Comparison of ENCODE assay signal across 25 cellular contexts in the genomic region with DNA sequence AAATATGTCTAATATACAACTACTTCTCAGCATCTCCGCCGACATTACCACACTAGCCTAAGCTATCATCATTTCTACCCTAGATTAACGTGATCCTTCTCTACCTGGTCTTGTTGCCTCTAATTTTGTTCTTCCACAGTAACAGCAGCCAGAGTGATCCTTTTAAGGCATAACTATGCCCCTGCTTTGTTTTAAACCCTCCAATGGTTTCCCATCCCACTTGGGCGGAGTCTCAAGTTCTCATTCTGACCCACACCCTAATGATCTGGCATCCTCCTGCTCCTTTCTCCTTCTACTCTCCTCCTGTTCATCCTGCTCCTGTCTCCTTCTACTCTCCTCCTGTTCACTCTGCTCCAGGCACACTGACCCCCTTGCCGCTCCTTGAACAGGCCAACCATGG. TPM values are rescaled to one million over a fixed set of nuclear protein-coding genes. Genes with fewer than 3 reads are reported as not detected.
"Had no signal": no experiment of that assay in that cellular context is flagged by ENCODE, and none has a peak within 500 bp of the region (broad histone marks: within the 10 kb centered on the region; RNA-seq: fewer than 3 reads in every experiment).

No MANE protein-coding gene starts in this region.

- DNase-seq: activated CD4-positive, alpha-beta T cell treated with anti-CD3 and anti-CD28 coated beads, Interleukin-2, amount 50 U/mL, for 1 hour; activated CD4-positive, CD25-positive, alpha-beta regulatory T cell treated with anti-CD3 and anti-CD28 coated beads, Interleukin-2, amount 50 U/mL, for 72 hours; activated naive CD4-positive, alpha-beta T cell; activated T-cell treated with anti-CD3 and anti-CD28 coated beads, Interleukin-2, amount 50 U/mL, for 1 hour; adrenal gland; central memory CD4-positive, alpha-beta T cell; dermis blood vessel endothelial cell; effector memory CD4-positive, alpha-beta T cell; foreskin keratinocyte; lower lobe of right lung; natural killer cell; ovary; stimulated activated CD4-positive, alpha-beta T cell treated with anti-CD3 and anti-CD28 coated beads, Interleukin-12 subunit alpha, Interleukin-12 subunit beta, amount 100 ng/mL, for 4 hours; stimulated activated CD4-positive, alpha-beta T cell treated with anti-CD3 and anti-CD28 coated beads, Interleukin-4, amount 100 ng/mL, for 4 hours; stomach; transverse colon; uterus had no signal

- H3K9me3 ChIP-seq: adrenal gland, lower lobe of right lung, ovary, prostate gland, stomach, suprapubic skin, transverse colon, uterus had no signal

- H3K27ac Mint-ChIP-seq: activated naive CD8-positive, alpha-beta T cell; activated T-helper 2 cell treated with anti-CD3 and anti-CD28 coated beads, Interferon-gamma antibody, Interleukin-2, Interleukin-4, amounts not matched to agents 10 μg/mL and 5 μg/mL and 100 μg/mL, durations not matched to agents 14 hours and 24 hours and 36 hours; natural killer cell had no signal

- H3K36me3 Mint-ChIP-seq: activated naive CD8-positive, alpha-beta T cell; natural killer cell had no signal

- H3K4me3 ChIP-seq: adrenal gland, lower lobe of right lung, ovary, prostate gland, stomach, suprapubic skin, transverse colon, uterus had no signal

- H3K4me1 ChIP-seq: adrenal gland, foreskin keratinocyte, lower lobe of right lung, prostate gland, stomach, transverse colon, uterus had no signal

- H3K9me3 Mint-ChIP-seq: activated T-helper 2 cell treated with anti-CD3 and anti-CD28 coated beads, Interferon-gamma antibody, Interleukin-2, Interleukin-4, amounts not matched to agents 10 μg/mL and 5 μg/mL and 100 μg/mL, durations not matched to agents 14 hours and 24 hours and 36 hours; natural killer cell had no signal

- H3K36me3 ChIP-seq: adrenal gland, lower lobe of right lung, ovary, prostate gland, stomach, suprapubic skin, transverse colon, uterus had no signal

- H3K27ac ChIP-seq: adrenal gland, foreskin keratinocyte, lower lobe of right lung, ovary, prostate gland, stomach, suprapubic skin, transverse colon, uterus had no signal

- H3K27me3 Mint-ChIP-seq: activated naive CD8-positive, alpha-beta T cell had no signal

- H3K27me3 ChIP-seq: adrenal gland, ovary, stomach, suprapubic skin, transverse colon, uterus had no signal

- H3K4me3 Mint-ChIP-seq: activated naive CD8-positive, alpha-beta T cell; natural killer cell had no signal

- ATAC-seq: foreskin keratinocyte, left lobe of liver, lower lobe of right lung, natural killer cell had no signal

RNA-seq across cellular contexts. Expression of gene POU2AF1, which starts 31.9 kb away (rescaled TPM):
- total RNA-seq: astrocyte, dermis blood vessel endothelial cell, foreskin keratinocyte, glomerular endothelial cell, kidney epithelial cell, suprapubic skin had no signal
- polyA plus RNA-seq: foreskin keratinocyte had no signal
